Comparison of ENCODE assay signal across 1 cellular context in genomic region chr1:25875154-25875855, GRCh38.
TF ChIP-seq lines count a peak whose summit lies in the region.

Gene PAQR7 (minus strand): TSS chr1:25875708. CDS start chr1:25863839, 11,869 bp downstream.

TF ChIP-seq in HepG2, 621 proteins besides CTCF, POLR2A, EP300 and RAD21 (continued from another document and continues in another):
- TF ChIP-seq ZXDC (CRISPR knock-in tag; IDR thresholded peaks at IDR 0.05) (peak; percentile 74; the same call in 1 of the 2 replicates), ZNF776 (CRISPR knock-in tag; IDR thresholded peaks at IDR 0.05) (peak; percentile 97; the same call in 1 of the 2 replicates), ZBTB44 (CRISPR knock-in tag; IDR thresholded peaks at IDR 0.05) (peak; percentile 92), HBP1 (CRISPR knock-in tag; IDR thresholded peaks at IDR 0.05; ENCODE audit: low read depth) (peak; percentile 54; the same call in 1 of the 2 replicates), CREB1 (IDR thresholded peaks at IDR 0.05) (no peak), CREB1 (CRISPR knock-in tag; IDR thresholded peaks at IDR 0.05) (0 out of 2 replicates have a peak, but pooled peaks have one; percentile 39), GFI1 (CRISPR knock-in tag; IDR thresholded peaks at IDR 0.05; ENCODE audit: borderline replicate concordance) (no peak; the same call in 1 of the 2 replicates), ZNF407 (CRISPR knock-in tag; IDR thresholded peaks at IDR 0.05; ENCODE audit: not compliant biosample characterization) (peak; percentile 86), TIGD3 (CRISPR knock-in tag; IDR thresholded peaks at IDR 0.05; ENCODE audit: borderline replicate concordance) (no peak), DDIT3 (CRISPR knock-in tag; IDR thresholded peaks at IDR 0.05) (peak; percentile 58; the same call in 1 of the 2 replicates), KLF12 (CRISPR knock-in tag; IDR thresholded peaks at IDR 0.05; ENCODE audit: borderline replicate concordance) (peak; percentile 83), TP53 (CRISPR knock-in tag; conservative IDR thresholded peaks at IDR 0.05) (no peak), ZNF10 (CRISPR knock-in tag; IDR thresholded peaks at IDR 0.05; ENCODE audit: borderline replicate concordance, low read depth) (no peak), ZNF737 (CRISPR knock-in tag; IDR thresholded peaks at IDR 0.05; ENCODE audit: borderline replicate concordance) (no peak), ZNF451 (CRISPR knock-in tag; IDR thresholded peaks at IDR 0.05) (peak; percentile 89; the same call in 1 of the 2 replicates), CBFB (CRISPR knock-in tag; IDR thresholded peaks at IDR 0.05) (peak; percentile 59; the same call in 1 of the 2 replicates), RBM22 (optimal IDR thresholded peaks at IDR 0.05; ENCODE audit: low read length) (no peak), ZNF160 (CRISPR knock-in tag; IDR thresholded peaks at IDR 0.05) (peak; percentile 72; the same call in 1 of the 2 replicates), ZFAT (CRISPR knock-in tag; conservative IDR thresholded peaks at IDR 0.05) (no peak), NCOA1 (CRISPR knock-in tag; IDR thresholded peaks at IDR 0.05) (no peak), ZNF576 (CRISPR knock-in tag; IDR thresholded peaks at IDR 0.05) (no peak), ZNF580 (CRISPR knock-in tag; IDR thresholded peaks at IDR 0.05; ENCODE audit: borderline replicate concordance, low read depth) (peak; percentile 54; the same call in 1 of the 2 replicates), ZMYM3 (CRISPR knock-in tag; IDR thresholded peaks at IDR 0.05) (no peak), ZNF280B (CRISPR knock-in tag; IDR thresholded peaks at IDR 0.05; ENCODE audit: borderline replicate concordance) (no peak; the same call in 1 of the 2 replicates), HDAC2 (CRISPR knock-in tag; IDR thresholded peaks at IDR 0.05) (peak; percentile 55), ZNF367 (CRISPR knock-in tag; IDR thresholded peaks at IDR 0.05; ENCODE audit: borderline replicate concordance) (no peak), HIC2 (CRISPR knock-in tag; IDR thresholded peaks at IDR 0.05; ENCODE audit: low read depth) (no peak; the same call in 1 of the 2 replicates), NR1H2 (CRISPR knock-in tag; IDR thresholded peaks at IDR 0.05; ENCODE audit: borderline replicate concordance, low read depth) (0 out of 2 replicates have a peak, but pooled peaks have one; percentile 40), ZNF362 (CRISPR knock-in tag; IDR thresholded peaks at IDR 0.05; ENCODE audit: borderline replicate concordance) (no peak), BRCA1 (CRISPR knock-in tag; IDR thresholded peaks at IDR 0.05) (no peak; the same call in 1 of the 2 replicates), JUNB (CRISPR knock-in tag; IDR thresholded peaks at IDR 0.05; ENCODE audit: borderline replicate concordance) (no peak), ZNF468 (CRISPR knock-in tag; IDR thresholded peaks at IDR 0.05) (peak; percentile 88; the same call in 1 of the 2 replicates)
